11 cellular contexts compared by ENCODE assay signal in the genomic region with DNA sequence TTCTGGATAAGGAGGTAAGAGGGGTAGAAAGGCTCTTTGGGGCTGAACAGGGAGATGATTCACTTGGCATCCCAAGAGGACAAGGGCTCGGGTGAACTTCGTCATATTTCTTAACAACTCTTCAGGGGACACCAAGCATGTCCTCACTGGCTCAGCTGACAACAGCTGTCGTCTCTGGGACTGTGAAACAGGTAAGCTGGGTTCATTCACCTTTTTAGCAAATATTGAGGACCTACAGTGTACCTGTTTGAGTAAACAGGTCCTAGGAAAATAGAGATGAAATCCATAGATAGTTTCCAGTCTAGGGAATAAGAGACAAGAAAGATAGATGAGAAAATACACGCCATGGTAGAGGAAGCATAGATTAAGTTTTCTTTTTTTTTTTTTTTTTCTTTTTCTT. TPM values are rescaled to one million over a fixed set of nuclear protein-coding genes. Genes with fewer than 3 reads are reported as not detected.
DNase-seq lines count a peak whose midpoint lies in the region; ATAC-seq and TF ChIP-seq lines count a peak whose summit lies in the region.
"Had no signal": no experiment of that assay in that cellular context is flagged by ENCODE, and none has a peak within 500 bp of the region (broad histone marks: within the 10 kb centered on the region; RNA-seq: fewer than 3 reads in every experiment).

No MANE protein-coding gene starts in this region.

- intact Hi-C loops in activated naive CD4-positive, alpha-beta T cell treated with anti-CD3 and anti-CD28 coated beads for 36 hours (cut with micrococcal nuclease) = loop anchor here (5.0 kb wide), 1 partner anchor 128 kb away; no protein-coding TSS in a partner anchor

- no peak for DNase-seq in activated naive CD4-positive, alpha-beta T cell treated with anti-CD3 and anti-CD28 coated beads for 36 hours
- DNase-seq in activated naive CD4-positive, alpha-beta T cell (lab: John Stamatoyannopoulos, UW) = no peak
- no peak for DNase-seq in chondrocyte (ENCODE audit: low spot score)
- no peak for DNase-seq in stimulated activated naive CD8-positive, alpha-beta T cell treated with anti-CD3 and anti-CD28 coated beads, Interleukin-15, amount 100 ng/mL, for 72 hours
- DNase-seq in activated gamma-delta T cell treated with Interleukin-2 at 50 U/mL for 16 hours = no peak
- DNase-seq: foreskin keratinocyte, NCI-H510A treated with DMSO at 0.1 percent for 48 hours, SK-N-SH, uterus had no signal

- no peak for ATAC-seq in stimulated activated naive CD8-positive, alpha-beta T cell treated with anti-CD3 and anti-CD28 coated beads, Interleukin-15, amount 100 ng/mL, for 72 hours
- no peak for ATAC-seq in HG02642 (IDR thresholded peaks at IDR 0.05; ENCODE audit: poor library complexity, unreplicated experiment)
- ATAC-seq: foreskin keratinocyte had no signal

- no peaks in the 10 kb centered on the region for H3K9me3 Mint-ChIP-seq in activated naive CD4-positive, alpha-beta T cell treated with anti-CD3 and anti-CD28 coated beads for 36 hours
- no peaks in the 10 kb centered on the region for H3K9me3 Mint-ChIP-seq in chondrocyte (ENCODE audit: low read depth)
- H3K9me3 Mint-ChIP-seq in stimulated activated naive CD8-positive, alpha-beta T cell treated with anti-CD3 and anti-CD28 coated beads, Interleukin-15, amount 100 ng/mL, for 72 hours = no peaks in the 10 kb centered on the region

- peaks cover 33% of the 10 kb centered on the region for H3K36me3 Mint-ChIP-seq in activated naive CD4-positive, alpha-beta T cell treated with anti-CD3 and anti-CD28 coated beads for 36 hours (ENCODE audit: low read depth)
- peaks cover 28% of the 10 kb centered on the region for H3K36me3 Mint-ChIP-seq in chondrocyte (ENCODE audit: low read depth)

- H3K4me1 Mint-ChIP-seq in activated naive CD4-positive, alpha-beta T cell treated with anti-CD3 and anti-CD28 coated beads for 36 hours (ENCODE audit: low read depth) = peaks cover 38% of the 10 kb centered on the region
- peaks cover 34% of the 10 kb centered on the region for H3K4me1 Mint-ChIP-seq in chondrocyte (ENCODE audit: low read depth)
- peaks cover 41% of the 10 kb centered on the region for H3K4me1 Mint-ChIP-seq in stimulated activated naive CD8-positive, alpha-beta T cell treated with anti-CD3 and anti-CD28 coated beads, Interleukin-15, amount 100 ng/mL, for 72 hours

- no peak for TF ChIP-seq CTCF in chondrocyte (IDR thresholded peaks at IDR 0.05)

- peak overlapping the region; percentile 49 for H3K4me3 Mint-ChIP-seq in activated naive CD4-positive, alpha-beta T cell treated with anti-CD3 and anti-CD28 coated beads for 36 hours
- H3K4me3 Mint-ChIP-seq in chondrocyte (ENCODE audit: unreplicated experiment) = peak overlapping the region; percentile 15
- H3K4me3 Mint-ChIP-seq in stimulated activated naive CD8-positive, alpha-beta T cell treated with anti-CD3 and anti-CD28 coated beads, Interleukin-15, amount 100 ng/mL, for 72 hours = peak overlapping the region; percentile 91 to 96

- no peaks in the 10 kb centered on the region for H3K27me3 Mint-ChIP-seq in activated naive CD4-positive, alpha-beta T cell treated with anti-CD3 and anti-CD28 coated beads for 36 hours (ENCODE audit: low read depth)
- H3K27me3 Mint-ChIP-seq in chondrocyte (ENCODE audit: low read depth) = no peaks in the 10 kb centered on the region
- no peaks in the 10 kb centered on the region for H3K27me3 Mint-ChIP-seq in stimulated activated naive CD8-positive, alpha-beta T cell treated with anti-CD3 and anti-CD28 coated beads, Interleukin-15, amount 100 ng/mL, for 72 hours

- CTCF ChIA-PET in activated naive CD4-positive, alpha-beta T cell treated with anti-CD3 and anti-CD28 coated beads for 36 hours (lab: Charles Lee) = interaction anchor here (1.0 to 1.8 kb wide), 5 partner anchors 9 to 26 kb away, joined by 4 to 6 read pairs (median 5); a partner anchor contains a TSS

- H3K27ac Mint-ChIP-seq in activated naive CD4-positive, alpha-beta T cell treated with anti-CD3 and anti-CD28 coated beads for 36 hours = peak overlapping the region; percentile 46
- H3K27ac Mint-ChIP-seq in chondrocyte (ENCODE audit: unreplicated experiment) = peak overlapping the region; percentile 33
- H3K27ac Mint-ChIP-seq in stimulated activated naive CD8-positive, alpha-beta T cell treated with anti-CD3 and anti-CD28 coated beads, Interleukin-15, amount 100 ng/mL, for 72 hours = peak overlapping the region; percentile 49 to 89

RNA-seq across cellular contexts. Expression of a gene that starts 2.1 kb away (rescaled TPM):
- total RNA-seq in activated naive CD4-positive, alpha-beta T cell treated with anti-CD3 and anti-CD28 coated beads for 36 hours = 100 to 1,000 TPM; 382 to 391 TPM
- total RNA-seq in chondrocyte = 120 to 142 TPM (median 131 TPM) in 3 replicates

RNA-seq across cellular contexts. Expression of a gene that starts 2.1 kb away (rescaled TPM):
- total RNA-seq in activated naive CD4-positive, alpha-beta T cell treated with anti-CD3 and anti-CD28 coated beads for 36 hours = 1 to 10 TPM; 5.1 to 6.4 TPM
- total RNA-seq in chondrocyte = 20.8 to 23.9 TPM (median 22.8 TPM) in 3 replicates

RNA-seq across cellular contexts. Expression of a gene that starts 15.4 kb away (rescaled TPM):
- total RNA-seq in activated naive CD4-positive, alpha-beta T cell treated with anti-CD3 and anti-CD28 coated beads for 36 hours = not detected
- total RNA-seq in chondrocyte = not detected in 3 replicates
- total RNA-seq: foreskin keratinocyte, prostate gland had no signal

RNA-seq across cellular contexts. Expression of a gene that starts 18.8 kb away (rescaled TPM):
- total RNA-seq in activated naive CD4-positive, alpha-beta T cell treated with anti-CD3 and anti-CD28 coated beads for 36 hours = 1 to 10 TPM; 4.8 to 5.9 TPM
- 1.5 to 3.3 TPM (median 2.0 TPM) in 3 replicates for total RNA-seq in chondrocyte

RNA-seq across cellular contexts. Expression of a gene that starts 22.7 kb away (rescaled TPM):
- under 1 TPM; 0.38 to 0.42 TPM for total RNA-seq in activated naive CD4-positive, alpha-beta T cell treated with anti-CD3 and anti-CD28 coated beads for 36 hours
- total RNA-seq in chondrocyte = 1.4 to 3.1 TPM (median 2.9 TPM) in 3 replicates

Comparison
In these comparisons a context has a peak if more than half of its experiments do, and no peak if none do; other contexts are left out.
1. H3K4me3 Mint-ChIP-seq: peak in every context shown above with its lines; median percentile 94 in stimulated activated naive CD8-positive, alpha-beta T cell treated with anti-CD3 and anti-CD28 coated beads, Interleukin-15, amount 100 ng/mL, for 72 hours; 49 in activated naive CD4-positive, alpha-beta T cell treated with anti-CD3 and anti-CD28 coated beads for 36 hours; 15 in chondrocyte.